Comparison of ENCODE assay signal across 20 cellular contexts in genomic region chr5:147534172-147534951, GRCh38. TPM values are rescaled to one million over a fixed set of nuclear protein-coding genes. Genes with fewer than 3 reads are reported as not detected.
DNase-seq lines count a peak whose midpoint lies in the region; ATAC-seq, FAIRE-seq and TF ChIP-seq lines count a peak whose summit lies in the region.
"Had no signal": no experiment of that assay in that cellular context is flagged by ENCODE, and none has a peak within 500 bp of the region (broad histone marks: within the 10 kb centered on the region; RNA-seq: fewer than 3 reads in every experiment).

No MANE protein-coding gene starts in this region.

- H3K4me1 ChIP-seq in astrocyte (ENCODE audit: insufficient read depth, low read length) (peaks cover 49% of the 10 kb centered on the region), foreskin keratinocyte (peaks cover 49% of the 10 kb centered on the region), adrenal gland (replicated peaks in 1 of 2) (no peaks in the 10 kb centered on the region), aorta (ENCODE audit: control insufficient read depth in 1 of 2, insufficient read depth in 2 of 2, low read length in 2 of 2) (no peaks in the 10 kb centered on the region)

- no peak overlapping the region for H3K4me3 ChIP-seq in AG09309 (ENCODE audit: control insufficient read depth, low read depth, low read length)
- H3K4me3 ChIP-seq in astrocyte (ENCODE audit: insufficient read depth, low read depth, low read length) = no peak overlapping the region
- H3K4me3 ChIP-seq in adrenal gland = no peak overlapping the region
- H3K4me3 ChIP-seq in aorta (ENCODE audit: low read length in 2 of 2) = no peak overlapping the region

- H3K27ac ChIP-seq in astrocyte (ENCODE audit: low read depth, low read length) (peak overlapping the region; percentile 78), foreskin keratinocyte (peak overlapping the region; percentile 73), adrenal gland (no peak overlapping the region), aorta (ENCODE audit: low read depth in 1 of 2, low read length in 2 of 2) (no peak overlapping the region)

- H3K4me2 ChIP-seq in astrocyte (ENCODE audit: low read length) = peak overlapping the region; percentile 69

- H3K36me3 ChIP-seq in astrocyte (ENCODE audit: insufficient read depth, low read length) (no peaks in the 10 kb centered on the region), adrenal gland (replicated peaks in 1 of 2) (no peaks in the 10 kb centered on the region), aorta (ENCODE audit: control insufficient read depth in 1 of 2, insufficient read depth in 2 of 2, low read length in 1 of 2) (no peaks in the 10 kb centered on the region)

- TF ChIP-seq CTCF in AG09309 (IDR thresholded peaks at IDR 0.05; ENCODE audit: control insufficient read depth, insufficient read depth, low read depth, low read length, missing control alignments) (no peak), astrocyte (IDR thresholded peaks at IDR 0.05; ENCODE audit: insufficient read depth, low read depth, low read length) (no peak), foreskin keratinocyte (conservative IDR thresholded peaks at IDR 0.05) (no peak), adrenal gland (IDR thresholded peaks at IDR 0.05) (no peak)

- H3K27me3 Mint-ChIP-seq in astrocyte (ENCODE audit: low read depth, unreplicated experiment) = no peaks in the 10 kb centered on the region
- H3K27me3 Mint-ChIP-seq: stimulated activated naive CD8-positive, alpha-beta T cell treated with anti-CD3 and anti-CD28 coated beads, Interleukin-15, amount 100 ng/mL, for 72 hours had no signal

- no peak for FAIRE-seq in astrocyte (lab: Jason Lieb, UNC)
- FAIRE-seq: GM12892, H1, islet of Langerhans, TTC549 had no signal

- no peak overlapping the region for H2AFZ ChIP-seq in astrocyte (ENCODE audit: low read depth, low read length)

- peaks cover 45% of the 10 kb centered on the region for H3K4me1 Mint-ChIP-seq in astrocyte (ENCODE audit: low read depth, unreplicated experiment)
- H3K4me1 Mint-ChIP-seq: stimulated activated naive CD8-positive, alpha-beta T cell treated with anti-CD3 and anti-CD28 coated beads, Interleukin-15, amount 100 ng/mL, for 72 hours had no signal

- intact Hi-C loops in adrenal gland (cut with DNase I) = no loop called here
- intact Hi-C loops in aorta (cut with DNase I) = no loop called here

- no peak for TF ChIP-seq POLR2A in adrenal gland (IDR thresholded peaks at IDR 0.05)

- no peaks in the 10 kb centered on the region for H4K20me1 ChIP-seq in astrocyte (ENCODE audit: insufficient read depth, low read length)

- no peak overlapping the region for H3K4me3 Mint-ChIP-seq in astrocyte (ENCODE audit: unreplicated experiment)
- H3K4me3 Mint-ChIP-seq: activated naive CD8-positive, alpha-beta T cell; stimulated activated naive CD8-positive, alpha-beta T cell treated with anti-CD3 and anti-CD28 coated beads, Interleukin-15, amount 100 ng/mL, for 72 hours had no signal

- H3K27ac Mint-ChIP-seq in astrocyte (ENCODE audit: unreplicated experiment) = no peak overlapping the region
- H3K27ac Mint-ChIP-seq: activated naive CD8-positive, alpha-beta T cell; stimulated activated naive CD8-positive, alpha-beta T cell treated with anti-CD3 and anti-CD28 coated beads, Interleukin-15, amount 100 ng/mL, for 72 hours had no signal

- ATAC-seq in foreskin keratinocyte = no peak
- no peak for ATAC-seq in aorta (ENCODE audit: low FRiP score)
- no peak for ATAC-seq in GM18858 (IDR thresholded peaks at IDR 0.05; ENCODE audit: unreplicated experiment)
- ATAC-seq: stimulated activated naive CD8-positive, alpha-beta T cell treated with anti-CD3 and anti-CD28 coated beads, Interleukin-15, amount 100 ng/mL, for 72 hours had no signal

- 58 to 73% (median 67%) methylated on average over 3 of the region's 3 CpGs for WGBS in adrenal gland, 4 donors
- 82% methylated on average over 3 of the region's 3 CpGs for WGBS in aorta, 2 donors

- H3K9me3 ChIP-seq in astrocyte (ENCODE audit: insufficient read depth, low read depth, low read length) = no peaks in the 10 kb centered on the region
- H3K9me3 ChIP-seq in adrenal gland (replicated peaks in 1 of 3) = no peaks in the 10 kb centered on the region
- no peaks in the 10 kb centered on the region for H3K9me3 ChIP-seq in aorta (ENCODE audit: control insufficient read depth, low read length)

- no peaks in the 10 kb centered on the region for H3K36me3 Mint-ChIP-seq in astrocyte (ENCODE audit: low read depth, unreplicated experiment)
- H3K36me3 Mint-ChIP-seq: activated naive CD8-positive, alpha-beta T cell had no signal

- peak; percentile 59 for DNase-seq in AG09309 (ENCODE audit: low read depth)
- peak; percentile 75 for DNase-seq in HCEC 1CT
- peak; percentile 79 for DNase-seq in astrocyte (ENCODE audit: low read depth)
- DNase-seq in foreskin keratinocyte = peak in 1 of 2 donors; percentile 31
- DNase-seq in adrenal gland = no peak
- no peak for DNase-seq in aorta
- DNase-seq in NCI-H2227 treated with DMSO at 0.1 percent for 48 hours (lab: John Stamatoyannopoulos, UW) = no peak
- DNase-seq: activated CD4-positive, alpha-beta T cell treated with anti-CD3 and anti-CD28 coated beads, Interleukin-2, amount 50 U/mL, for 48 hours; activated T-cell treated with anti-CD3 and anti-CD28 coated beads, Interleukin-2, amount 50 U/mL, for 1 hour; central memory CD4-positive, alpha-beta T cell; head of caudate nucleus; mesendoderm; NCI-H146; stimulated activated naive CD8-positive, alpha-beta T cell treated with anti-CD3 and anti-CD28 coated beads, Interleukin-15, amount 100 ng/mL, for 72 hours had no signal

- no peaks in the 10 kb centered on the region for H3K79me2 ChIP-seq in astrocyte (ENCODE audit: insufficient read depth, low read length)

- no peaks in the 10 kb centered on the region for H3K9me3 Mint-ChIP-seq in astrocyte (ENCODE audit: unreplicated experiment)
- H3K9me3 Mint-ChIP-seq: stimulated activated naive CD8-positive, alpha-beta T cell treated with anti-CD3 and anti-CD28 coated beads, Interleukin-15, amount 100 ng/mL, for 72 hours had no signal

- H3K9ac ChIP-seq in astrocyte (ENCODE audit: low read length) = no peak overlapping the region

- H3K27me3 ChIP-seq in astrocyte (ENCODE audit: insufficient read depth, low read length) = no peaks in the 10 kb centered on the region
- H3K27me3 ChIP-seq in foreskin keratinocyte = no peaks in the 10 kb centered on the region
- no peaks in the 10 kb centered on the region for H3K27me3 ChIP-seq in adrenal gland
- H3K27me3 ChIP-seq in aorta (ENCODE audit: control insufficient read depth in 1 of 2, insufficient read depth in 2 of 2, low read length in 1 of 2) = no peaks in the 10 kb centered on the region

RNA-seq across cellular contexts. Expression of gene DPYSL3, which starts 24.5 kb away (rescaled TPM):
- total RNA-seq in astrocyte (197 and 198 TPM in 2 replicates), foreskin keratinocyte (29.4 and 53.6 TPM in 2 replicates), adrenal gland (10 to 100 TPM in 5 of 8 donors, 1 to 10 TPM in 3; 3.5 to 23.2 (median 11.5) TPM), aorta (100 to 1,000 TPM; 288 to 344 TPM)
- polyA plus RNA-seq in foreskin keratinocyte (14.5 and 24.3 TPM in 2 replicates), adrenal gland (10 to 100 TPM; 12.7 to 23.2 (median 13.6) TPM), aorta (100 to 1,000 TPM in 1 of 2 donors, 10 to 100 TPM in 1; 85.1 to 103 TPM)

Comparison
In these comparisons a context has a peak if more than half of its experiments do, and no peak if none do; other contexts are left out.
1. DNase-seq: peak in AG09309 (single experiment), HCEC 1CT (single experiment) and astrocyte (single experiment); none in adrenal gland (0 of 7), aorta (0 of 2) and NCI-H2227 treated with DMSO at 0.1 percent for 48 hours (single experiment).
2. H3K27ac ChIP-seq: peak in astrocyte (single experiment) and foreskin keratinocyte (single experiment); none in adrenal gland (0 of 5) and aorta (0 of 2).